ENCODE assay signal across 10 cellular contexts in the genomic region with DNA sequence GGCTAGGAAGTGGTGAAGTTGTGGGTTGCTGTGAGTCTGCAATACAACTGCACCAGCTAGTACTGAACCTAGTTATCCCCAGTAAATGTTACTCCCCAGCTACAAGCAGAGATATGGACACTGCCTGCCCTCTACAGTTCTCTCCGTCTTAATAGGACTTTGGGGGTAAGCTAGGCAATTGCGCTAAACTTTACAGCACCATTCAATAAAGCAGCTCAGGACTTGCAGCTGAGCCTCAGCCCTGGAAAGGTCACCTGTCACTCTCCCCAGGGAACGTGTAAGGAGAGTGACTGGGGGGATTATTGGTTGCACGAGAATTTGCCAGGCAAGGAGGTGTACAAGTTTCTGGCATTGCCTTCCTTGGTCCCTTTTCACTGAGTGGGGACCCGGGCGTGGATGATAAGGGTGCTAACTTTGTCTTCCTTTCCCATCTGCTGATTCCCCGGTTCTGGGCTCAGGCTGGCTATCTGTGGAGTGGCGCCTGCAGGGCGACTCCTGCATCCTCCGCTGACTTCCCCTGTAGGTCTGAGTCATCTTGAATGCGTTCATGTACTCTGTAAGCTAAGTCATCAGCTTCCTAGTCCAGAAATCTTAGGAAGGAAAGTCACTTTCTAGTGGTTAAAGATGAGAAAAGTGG.
A peak's percentile ranks its signal among the peaks of the same experiment; 100 is the strongest.
DNase-seq lines count a peak whose midpoint lies in the region; ATAC-seq and TF ChIP-seq lines count a peak whose summit lies in the region.
"Had no signal": no experiment of that assay in that cellular context is flagged by ENCODE, and none has a peak within 500 bp of the region (broad histone marks: within the 10 kb centered on the region; RNA-seq: fewer than 3 reads in every experiment).

No MANE protein-coding gene starts in this region.

- H2AFZ ChIP-seq in osteoblast (ENCODE audit: low read length): no peak overlapping the region

- no peak overlapping the region for H3K4me3 Mint-ChIP-seq in dendritic cell treated with granulocyte-macrophage colony-stimulating factor and Interleukin-4, amounts not matched to agents 40 ng/mL and 50 ng/mL, for 4 days

- peak overlapping the region; percentile 58 for H3K27ac Mint-ChIP-seq in dendritic cell treated with granulocyte-macrophage colony-stimulating factor and Interleukin-4, amounts not matched to agents 40 ng/mL and 50 ng/mL, for 4 days

- intact Hi-C loops in dendritic cell treated with granulocyte-macrophage colony-stimulating factor and Interleukin-4, amounts not matched to agents 40 ng/mL and 50 ng/mL, for 4 days (cut with micrococcal nuclease): no loop called here

- H3K27me3 ChIP-seq in osteoblast (ENCODE audit: insufficient read depth, low read length): no peaks in the 10 kb centered on the region
- peaks cover 17% of the 10 kb centered on the region; the same call in 1 of the 2 replicates for H3K27me3 ChIP-seq in HAP-1 (ENCODE audit: low read depth)

- peaks cover 10% of the 10 kb centered on the region for H4K20me1 ChIP-seq in osteoblast (ENCODE audit: insufficient read depth, low read length)

- peaks cover 13% of the 10 kb centered on the region for H3K4me1 ChIP-seq in osteoblast (ENCODE audit: insufficient read depth, low read length)
- no peaks in the 10 kb centered on the region for H3K4me1 ChIP-seq in HAP-1
- H3K4me1 ChIP-seq: SJSA1 had no signal

- in situ Hi-C loops in HAP-1 (cut with MboI; ENCODE audit: low sequenced_read_pairs): no loop called here

- no peak for TF ChIP-seq CTCF in osteoblast (IDR thresholded peaks at IDR 0.05; ENCODE audit: extremely low read depth, low read depth, low read length)

- H3K9me3 Mint-ChIP-seq in dendritic cell treated with granulocyte-macrophage colony-stimulating factor and Interleukin-4, amounts not matched to agents 40 ng/mL and 50 ng/mL, for 4 days: no peaks in the 10 kb centered on the region

- H3K27ac ChIP-seq in osteoblast (ENCODE audit: low read depth, low read length): peak overlapping the region; percentile 68
- H3K27ac ChIP-seq: SJSA1 had no signal

- peaks cover 37% of the 10 kb centered on the region for H3K4me1 Mint-ChIP-seq in dendritic cell treated with granulocyte-macrophage colony-stimulating factor and Interleukin-4, amounts not matched to agents 40 ng/mL and 50 ng/mL, for 4 days (ENCODE audit: low read depth)

- no peaks in the 10 kb centered on the region for H3K36me3 Mint-ChIP-seq in dendritic cell treated with granulocyte-macrophage colony-stimulating factor and Interleukin-4, amounts not matched to agents 40 ng/mL and 50 ng/mL, for 4 days (ENCODE audit: low read depth)

- H3K4me3 ChIP-seq in osteoblast (ENCODE audit: insufficient read depth, low read length) (no peak overlapping the region), HAP-1 (no peak overlapping the region)
- H3K4me3 ChIP-seq: SJSA1 had no signal

- H3K4me2 ChIP-seq in osteoblast (ENCODE audit: insufficient read depth, low read length): peak overlapping the region; percentile 57

- peaks cover 26% of the 10 kb centered on the region for H3K27me3 Mint-ChIP-seq in dendritic cell treated with granulocyte-macrophage colony-stimulating factor and Interleukin-4, amounts not matched to agents 40 ng/mL and 50 ng/mL, for 4 days

- H3K36me3 ChIP-seq in osteoblast (ENCODE audit: insufficient read depth, low read length): peaks cover 18% of the 10 kb centered on the region
- H3K36me3 ChIP-seq in HAP-1 (replicated peaks): no peaks in the 10 kb centered on the region
- H3K36me3 ChIP-seq: SJSA1 had no signal

- no peak for ATAC-seq in GM19324 (IDR thresholded peaks at IDR 0.05; ENCODE audit: low FRiP score, unreplicated experiment)

- H3K79me2 ChIP-seq in osteoblast (ENCODE audit: insufficient read depth, low read length): no peaks in the 10 kb centered on the region

- H3K9me3 ChIP-seq in osteoblast (ENCODE audit: low read depth, low read length) (no peaks in the 10 kb centered on the region), HAP-1 (no peaks in the 10 kb centered on the region)
- H3K9me3 ChIP-seq: SJSA1 had no signal

- DNase-seq in GM04503 (ENCODE audit: low read depth) (peak; percentile 55), NOMO-1 treated with DMSO at 0.1 percent for 48 hours (lab: John Stamatoyannopoulos, UW; ENCODE audit: unreplicated experiment) (peak; percentile 56), osteoblast (ENCODE audit: insufficient read length, low spot score, missing footprints) (peak; percentile 98), DMS 273 (lab: John Stamatoyannopoulos, UW; ENCODE audit: unreplicated experiment) (no peak), HAP-1 (ENCODE audit: low spot score in 2 of 2) (no peak), HuH-7 (ENCODE audit: low spot score) (no peak)
- DNase-seq: H7 had no signal

Comparison
In these comparisons a context has a peak if more than half of its experiments do, and no peak if none do; other contexts are left out.
1. DNase-seq: peak in GM04503 (single experiment), NOMO-1 treated with DMSO at 0.1 percent for 48 hours (single experiment) and osteoblast (single experiment); none in DMS 273 (single experiment), HAP-1 (0 of 2) and HuH-7 (single experiment).